ENCODE assay signal across 8 cellular contexts in genomic region chr4:52712172-52712990, GRCh38. TPM values are rescaled to one million over a fixed set of nuclear protein-coding genes. Genes with fewer than 3 reads are reported as not detected.
A peak's percentile ranks its signal among the peaks of the same experiment; 100 is the strongest.
DNase-seq lines count a peak whose midpoint lies in the region; ATAC-seq, FAIRE-seq and TF ChIP-seq lines count a peak whose summit lies in the region.

No MANE protein-coding gene starts in this region.

- peak overlapping the region; percentile 73 for H3K4me3 ChIP-seq in Caco-2 (ENCODE audit: low read depth, low read length)
- H3K4me3 ChIP-seq in NT2/D1 (ENCODE audit: insufficient read length, low read depth) = peak overlapping the region; percentile 90
- H3K4me3 ChIP-seq in endodermal cell (ENCODE audit: low read length) = peak overlapping the region; percentile 91
- H3K4me3 ChIP-seq in mesodermal cell (ENCODE audit: extremely low read depth, insufficient read depth, low read length, poor library complexity, severe bottlenecking) = peak overlapping the region; percentile 86

- H3K27ac ChIP-seq in endodermal cell (ENCODE audit: low read depth, low read length) = peak overlapping the region; percentile 82
- peak overlapping the region; percentile 82 for H3K27ac ChIP-seq in mesodermal cell (ENCODE audit: low read depth, low read length, severe bottlenecking)

- H3K36me3 ChIP-seq in Caco-2 (ENCODE audit: control insufficient read depth, insufficient read depth, low read length) (peaks cover 2% of the 10 kb centered on the region), NT2/D1 (ENCODE audit: insufficient read depth, insufficient read length, low read length) (peaks cover 45% of the 10 kb centered on the region), endodermal cell (ENCODE audit: control insufficient read depth, insufficient read depth, low read length) (peaks cover 33% of the 10 kb centered on the region), mesodermal cell (ENCODE audit: control insufficient read depth, insufficient read depth, low read length) (peaks cover 42% of the 10 kb centered on the region)

- peaks cover 52% of the 10 kb centered on the region for H3K36me3 Mint-ChIP-seq in Caco-2 (ENCODE audit: insufficient read depth, unreplicated experiment)
- peaks cover 39% of the 10 kb centered on the region for H3K36me3 Mint-ChIP-seq in endodermal cell (ENCODE audit: low read depth)

- ATAC-seq in GM21381 (IDR thresholded peaks at IDR 0.05; ENCODE audit: unreplicated experiment) = peak; percentile 88

- DNase-seq in Caco-2 (peak; percentile 98 to 99), HTR-8/SVneo (ENCODE audit: insufficient read length, low spot score) (peak; percentile 84), NT2/D1 (ENCODE audit: low read depth, low spot score) (peak; percentile 90), endodermal cell (peak; percentile 99)
- peak; percentile 97 for DNase-seq in activated CD8-positive, alpha-beta memory T cell treated with anti-CD3 and anti-CD28 coated beads, Interleukin-2, amount 50 U/mL, for 4 hours
- peak; percentile 88 for DNase-seq in stimulated activated CD8-positive, alpha-beta memory T cell treated with anti-CD3 and anti-CD28 coated beads, Interleukin-15, amount 100 ng/mL, for 24 hours (ENCODE audit: low read depth)

- no TSS peak for BruUV-seq in Caco-2 (replicated peaks; lab: Mats Ljungman, UMichigan)

- H3K9ac ChIP-seq in NT2/D1 (ENCODE audit: insufficient read length, low read depth) = peak overlapping the region; percentile 98
- peak overlapping the region; percentile 90 for H3K9ac ChIP-seq in endodermal cell (ENCODE audit: extremely low read depth, low read length, poor library complexity, severe bottlenecking)

- intact Hi-C loops in Caco-2 (cut with micrococcal nuclease; ENCODE audit: unreplicated experiment) = loop anchor here (1.0 to 2.0 kb wide), 4 partner anchors 52 to 270 kb away; partner anchors contain the start of gene RASL11B

- H3K27me3 Mint-ChIP-seq in Caco-2 (ENCODE audit: insufficient read depth, unreplicated experiment) (peaks cover 3% of the 10 kb centered on the region), endodermal cell (ENCODE audit: insufficient read depth) (peaks cover 11% of the 10 kb centered on the region)

- peak; percentile 9 for FAIRE-seq in HTR-8/SVneo (lab: Jason Lieb, UNC)

- 0% methylated on average over 30 to 86 of the region's 86 CpGs for WGBS in endodermal cell (ENCODE audit: insufficient coverage in 1 of 2, insufficient read length in 1 of 2), 2 experiments
- WGBS in mesodermal cell (ENCODE audit: insufficient coverage in 2 of 2), 2 experiments = 0 to 1% methylated on average over 67 to 79 of the region's 86 CpGs

- H3K27ac Mint-ChIP-seq in Caco-2 (ENCODE audit: unreplicated experiment) (peak overlapping the region; percentile 93), endodermal cell (peak overlapping the region; percentile 96)

- H3K4me1 ChIP-seq in Caco-2 (peaks cover 11% of the 10 kb centered on the region), NT2/D1 (ENCODE audit: insufficient read depth, insufficient read length) (peaks cover 3% of the 10 kb centered on the region), endodermal cell (ENCODE audit: control insufficient read depth, insufficient read depth, low read length) (peaks cover 7% of the 10 kb centered on the region), mesodermal cell (ENCODE audit: control insufficient read depth, insufficient read depth, low read length, poor library complexity, severe bottlenecking) (peaks cover 16% of the 10 kb centered on the region)

- H3K9me3 Mint-ChIP-seq in Caco-2 (ENCODE audit: unreplicated experiment) = no peaks in the 10 kb centered on the region
- H3K9me3 Mint-ChIP-seq in endodermal cell = no peaks in the 10 kb centered on the region

- H3K9me3 ChIP-seq in Caco-2 (no peaks in the 10 kb centered on the region), NT2/D1 (ENCODE audit: insufficient read depth, low read length) (no peaks in the 10 kb centered on the region), endodermal cell (ENCODE audit: control insufficient read depth, low read length) (no peaks in the 10 kb centered on the region), mesodermal cell (ENCODE audit: control insufficient read depth, low read length) (no peaks in the 10 kb centered on the region)

- POLR2A ChIA-PET in Caco-2 (lab: Charles Lee) = interaction anchor here (0.5 to 3.1 kb wide), 16 partner anchors 8 to 870 kb away, joined by 3 to 52 read pairs (median 5); partner anchors contain the start of genes ERVMER34-1 and USP46

- peaks cover 12% of the 10 kb centered on the region for H3K4me1 Mint-ChIP-seq in Caco-2 (ENCODE audit: low read depth, unreplicated experiment)
- H3K4me1 Mint-ChIP-seq in endodermal cell = peaks cover 22% of the 10 kb centered on the region

- CTCF ChIA-PET in Caco-2 (lab: Charles Lee) = interaction anchor here (0.5 to 1.2 kb wide), 6 partner anchors 10 to 336 kb away, joined by 3 to 8 read pairs (median 3); no protein-coding TSS in a partner anchor

- H3K27me3 ChIP-seq in Caco-2 (replicated peaks; ENCODE audit: control insufficient read depth, insufficient read depth, low read length) = no peaks in the 10 kb centered on the region
- H3K27me3 ChIP-seq in NT2/D1 (ENCODE audit: insufficient read depth, insufficient read length) = no peaks in the 10 kb centered on the region
- H3K27me3 ChIP-seq in endodermal cell (ENCODE audit: control insufficient read depth, insufficient read depth, low read length, poor library complexity, severe bottlenecking) = no peaks in the 10 kb centered on the region

- H3K4me3 Mint-ChIP-seq in Caco-2 (ENCODE audit: unreplicated experiment) = peak overlapping the region; percentile 88
- H3K4me3 Mint-ChIP-seq in endodermal cell = peak overlapping the region; percentile 86

- TF ChIP-seq CTCF in Caco-2 (IDR thresholded peaks at IDR 0.05; ENCODE audit: insufficient read depth in 1 of 2, low read depth in 1 of 2, low read length in 1 of 2, severe bottlenecking in 1 of 2, unreplicated experiment in 1 of 2) (no peak), endodermal cell (conservative IDR thresholded peaks at IDR 0.05) (no peak)

RNA-seq across cellular contexts. Expression of gene ERVMER34-1, which starts 38.8 kb away (rescaled TPM):
- total RNA-seq in Caco-2 (2022) (73.3 and 85.6 TPM in 2 replicates), endodermal cell (1 to 10 TPM; 3.1 to 4.9 TPM)
- polyA plus RNA-seq in endodermal cell (2013, experiment 1 of 2) = 3.3 TPM
- polyA plus RNA-seq in endodermal cell (2013, experiment 2 of 2) = 2.2 TPM
- polyA plus RNA-seq in mesodermal cell (2013, experiment 1 of 2) = 0.81 TPM
- 1.1 TPM for polyA plus RNA-seq in mesodermal cell (2013, experiment 2 of 2)

RNA-seq across cellular contexts. Expression of gene USP46, which starts 53.3 kb away (rescaled TPM):
- total RNA-seq in Caco-2 (2022) (26.4 and 32.2 TPM in 2 replicates), endodermal cell (10 to 100 TPM; 42.0 to 42.9 TPM)
- 30.4 TPM for polyA plus RNA-seq in endodermal cell (2013, experiment 1 of 2)
- 28.4 TPM for polyA plus RNA-seq in endodermal cell (2013, experiment 2 of 2)
- 21.2 TPM for polyA plus RNA-seq in mesodermal cell (2013, experiment 1 of 2)
- polyA plus RNA-seq in mesodermal cell (2013, experiment 2 of 2) = 19.2 TPM

Comparison
In these comparisons a context has a peak if more than half of its experiments do, and no peak if none do; other contexts are left out.
1. Peak in every context shown above with its lines: DNase-seq, ATAC-seq, H3K4me3 ChIP-seq and H3K27ac ChIP-seq.
2. RNA of gene ERVMER34-1, which starts 38.8 kb away (total RNA-seq): 73.3 to 85.6 TPM in Caco-2; 3.1 to 4.9 TPM in endodermal cell; every median in the first group is over 10 times any median in the second.